Comparison of ENCODE assay signal across 8 cellular contexts in genomic region chr9:104093647-104094533, GRCh38. TPM values are rescaled to one million over a fixed set of nuclear protein-coding genes. Genes with fewer than 3 reads are reported as not detected.
DNase-seq lines count a peak whose midpoint lies in the region; ATAC-seq, FAIRE-seq and TF ChIP-seq lines count a peak whose summit lies in the region.

SMC2 (plus strand) TSS chr9:104094309; CDS start chr9:104095385, 1,076 bp downstream.

- H4K20me1 ChIP-seq in SU-DHL-6 (ENCODE audit: low read depth, low read length) = no peaks in the 10 kb centered on the region

- intact Hi-C loops in Right ventricle myocardium superior (cut with DNase I) (loop anchor here (5.0 kb wide), 1 partner anchor 67 kb away; no protein-coding TSS in a partner anchor), pancreas (cut with DNase I) (no loop called here)

- no peak for TF ChIP-seq CTCF in SU-DHL-6 (IDR thresholded peaks at IDR 0.05; ENCODE audit: insufficient read depth, low read length, poor library complexity, severe bottlenecking)
- no peak for TF ChIP-seq CTCF in pancreas (IDR thresholded peaks at IDR 0.05)
- peak in 2 of 5 experiments; percentile 24 to 27 for TF ChIP-seq CTCF in tibial nerve (IDR thresholded peaks at IDR 0.05)

- peak in 1 of 2 donors; percentile 94 for TF ChIP-seq EP300 in tibial nerve (IDR thresholded peaks at IDR 0.05)

- peak within 1 kb of the TSS; percentile 96 for H3K4me2 ChIP-seq in SU-DHL-6 (ENCODE audit: low read depth, low read length, poor library complexity, severe bottlenecking)

- H3K9ac ChIP-seq in SU-DHL-6 (ENCODE audit: low read length) = peak within 1 kb of the TSS; percentile 98

- 0% methylated on average over 50 to 58 of the region's 58 CpGs for WGBS in pancreas, 2 donors
- WGBS in tibial nerve, 2 donors = 1% methylated on average over 47 to 49 of the region's 58 CpGs

- ATAC-seq in HG02678 (IDR thresholded peaks at IDR 0.05; ENCODE audit: unreplicated experiment) (peak; percentile 88), Right ventricle myocardium superior (ENCODE audit: poor library complexity) (peak; percentile 97), pancreas (peak; percentile 97 to 99 (median 98))

- peak; percentile 92 for DNase-seq in NCI-H128 (lab: John Stamatoyannopoulos, UW; ENCODE audit: unreplicated experiment)
- peak; percentile 89 for DNase-seq in activated naive CD8-positive, alpha-beta T cell treated with anti-CD3 and anti-CD28 coated beads, Interleukin-2, amount 50 U/mL, for 16 hours (ENCODE audit: low read depth, low spot score)
- DNase-seq in Right ventricle myocardium superior = peak; percentile 97
- peak; percentile 86 to 93 (median 90) for DNase-seq in pancreas
- DNase-seq in tibial nerve (ENCODE audit: low spot score in 2 of 2) = peak; percentile 82 to 83

- H3K9me3 ChIP-seq in SU-DHL-6 (ENCODE audit: insufficient read depth, low read length) (no peaks in the 10 kb centered on the region), pancreas (no peaks in the 10 kb centered on the region), tibial nerve (no peaks in the 10 kb centered on the region)

- peak within 1 kb of the TSS; percentile 95 for H3K4me3 ChIP-seq in SU-DHL-6 (ENCODE audit: insufficient read depth, low read length, poor library complexity, severe bottlenecking)
- peak within 1 kb of the TSS; percentile 49 to 59 (median 56) for H3K4me3 ChIP-seq in pancreas
- peak within 1 kb of the TSS; percentile 46 to 85 (median 64) for H3K4me3 ChIP-seq in tibial nerve

- H3K79me2 ChIP-seq in SU-DHL-6 (ENCODE audit: insufficient read depth, low read length) = peaks cover 52% of the 10 kb centered on the region

- peak within 1 kb of the TSS; percentile 85 for H3K27ac ChIP-seq in SU-DHL-6 (ENCODE audit: low read depth, low read length)
- H3K27ac ChIP-seq in pancreas = peak within 1 kb of the TSS; percentile 94 to 98 (median 96)
- peak within 1 kb of the TSS; percentile 77 to 98 (median 94) for H3K27ac ChIP-seq in tibial nerve

- H3F3A ChIP-seq in SU-DHL-6 (ENCODE audit: insufficient read depth) = no peaks in the 10 kb centered on the region

- no peaks in the 10 kb centered on the region for H3K27me3 ChIP-seq in SU-DHL-6 (ENCODE audit: low read length)
- H3K27me3 ChIP-seq in pancreas = no peaks in the 10 kb centered on the region
- H3K27me3 ChIP-seq in tibial nerve = no peaks in the 10 kb centered on the region

- TF ChIP-seq POLR2A in GM10847 (IDR thresholded peaks at IDR 0.05; ENCODE audit: extremely low read depth, insufficient read length) = peak; percentile 67
- peak; percentile 40 to 74 for TF ChIP-seq POLR2A in tibial nerve (IDR thresholded peaks at IDR 0.05)

- H3K9me2 ChIP-seq in SU-DHL-6 (replicated peaks; ENCODE audit: insufficient read depth, low read length) = no peaks in the 10 kb centered on the region

- H2AFZ ChIP-seq in SU-DHL-6 (ENCODE audit: low read depth, low read length, severe bottlenecking) = peak within 1 kb of the TSS; percentile 96

- H3K36me3 ChIP-seq in SU-DHL-6 (ENCODE audit: low read length) = peaks cover 15% of the 10 kb centered on the region
- H3K36me3 ChIP-seq in pancreas = no peaks in the 10 kb centered on the region
- no peaks in the 10 kb centered on the region for H3K36me3 ChIP-seq in tibial nerve

- no peak for FAIRE-seq in pancreas (lab: Jason Lieb, UNC)

- H3K4me1 ChIP-seq in pancreas = peaks cover 3 to 11% (median 10%) of the 10 kb centered on the region in 3 donors
- peaks cover 0 to 32% (median 10%) of the 10 kb centered on the region in 4 donors for H3K4me1 ChIP-seq in tibial nerve

RNA-seq across cellular contexts. Expression of gene SMC2, which starts in this region (rescaled TPM):
- total RNA-seq in Right ventricle myocardium superior (8.4 TPM), pancreas (1 to 10 TPM; 1.5 to 4.4 (median 3.1) TPM), tibial nerve (10 to 100 TPM in 1 of 4 donors, 1 to 10 TPM in 3; 4.7 to 13.5 (median 7.3) TPM)
- 1 to 10 TPM in 1 of 2 donors, under 1 TPM in 1; 0.68 to 1.7 TPM for polyA plus RNA-seq in pancreas

Comparison
In these comparisons a context has a peak if more than half of its experiments do, and no peak if none do; other contexts are left out.
1. Peak in every context shown above with its lines: DNase-seq, ATAC-seq, H3K4me3 ChIP-seq and H3K27ac ChIP-seq.